In genomic region chr11:83697518-83697917, GRCh38 we compare ENCODE assay signal across 3 cellular contexts.
TF ChIP-seq lines count a peak whose summit lies in the region.

No MANE protein-coding gene starts in this region.

TF ChIP-seq in HepG2, 621 proteins besides CTCF, POLR2A, EP300 and RAD21:
- no peak for TF ChIP-seq HMGA1 (CRISPR knock-in tag; conservative IDR thresholded peaks at IDR 0.05)
- TF ChIP-seq MAFF (IDR thresholded peaks at IDR 0.05; ENCODE audit: low read depth, low read length) = peak; percentile 95
- no peak for TF ChIP-seq NR2F6 (IDR thresholded peaks at IDR 0.05)
- no peak for TF ChIP-seq NR2F6 (CRISPR knock-in tag; IDR thresholded peaks at IDR 0.05)
- TF ChIP-seq MAFK (conservative IDR thresholded peaks at IDR 0.05 in 1 of 2, IDR thresholded peaks at IDR 0.05 in 1 of 2; ENCODE audit: low read length in 2 of 2) = peak; percentile 92 to 96

TF ChIP-seq in IMR-90, 13 proteins besides CTCF, POLR2A, EP300 and RAD21:
- TF ChIP-seq SMC3 (IDR thresholded peaks at IDR 0.05; ENCODE audit: low read depth, low read length) (no peak), CEBPB (IDR thresholded peaks at IDR 0.05; ENCODE audit: low read depth, low read length) (no peak), ELK1 (IDR thresholded peaks at IDR 0.05; ENCODE audit: borderline replicate concordance, low read depth, low read length) (no peak), MAFK (IDR thresholded peaks at IDR 0.05; ENCODE audit: low read depth, low read length) (peak; percentile 94), RCOR1 (IDR thresholded peaks at IDR 0.05; ENCODE audit: insufficient replicate concordance, low read length) (no peak), RFX5 (IDR thresholded peaks at IDR 0.05; ENCODE audit: low read depth, low read length) (no peak), BHLHE40 (IDR thresholded peaks at IDR 0.05; ENCODE audit: low read depth, low read length) (no peak)

TF ChIP-seq in K562, 482 proteins besides CTCF, POLR2A, EP300 and RAD21:
- TF ChIP-seq BACH1 (tag; IDR thresholded peaks at IDR 0.05) (no peak), THRA (IDR thresholded peaks at IDR 0.05) (no peak), BMI1 (IDR thresholded peaks at IDR 0.05; ENCODE audit: low read length) (no peak), MAFF (IDR thresholded peaks at IDR 0.05; ENCODE audit: low read length) (peak; percentile 85), ZNF699 (CRISPR knock-in tag; IDR thresholded peaks at IDR 0.05; ENCODE audit: insufficient replicate concordance) (no peak), E2F1 (CRISPR knock-in tag; IDR thresholded peaks at IDR 0.05) (no peak), HMBOX1 (IDR thresholded peaks at IDR 0.05) (no peak), C11orf30 (IDR thresholded peaks at IDR 0.05; ENCODE audit: low read depth) (peak; percentile 64; the same call in 1 of the 2 replicates), HMG20A (CRISPR knock-in tag; conservative IDR thresholded peaks at IDR 0.05) (no peak), HINFP (tag; conservative IDR thresholded peaks at IDR 0.05; ENCODE audit: low read depth) (no peak), ZNF316 (IDR thresholded peaks at IDR 0.05) (peak; percentile 70), ARHGAP35 (IDR thresholded peaks at IDR 0.05; ENCODE audit: partially characterized antibody) (no peak), NRF1 (conservative IDR thresholded peaks at IDR 0.05 in 1 of 2, IDR thresholded peaks at IDR 0.05 in 1 of 2) (no peak), MAFG (tag; conservative IDR thresholded peaks at IDR 0.05) (peak; percentile 68; the same call in 1 of the 2 replicates), HNRNPH1 (optimal IDR thresholded peaks at IDR 0.05; ENCODE audit: low read depth, low read length) (no peak), GATAD2A (IDR thresholded peaks at IDR 0.05) (no peak), MAFK (IDR thresholded peaks at IDR 0.05; ENCODE audit: low read length) (peak; percentile 84)
- TF ChIP-seq, protein P1, sequence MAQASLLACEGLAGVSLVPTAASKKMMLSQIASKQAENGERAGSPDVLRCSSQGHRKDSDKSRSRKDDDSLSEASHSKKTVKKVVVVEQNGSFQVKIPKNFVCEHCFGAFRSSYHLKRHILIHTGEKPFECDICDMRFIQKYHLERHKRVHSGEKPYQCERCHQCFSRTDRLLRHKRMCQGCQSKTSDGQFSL (CRISPR knock-in tag; IDR thresholded peaks at IDR 0.05) = no peak
- TF ChIP-seq, protein P1 (tag; IDR thresholded peaks at IDR 0.05) = no peak
